ENCODE assay signal across 9 cellular contexts in the genomic region with DNA sequence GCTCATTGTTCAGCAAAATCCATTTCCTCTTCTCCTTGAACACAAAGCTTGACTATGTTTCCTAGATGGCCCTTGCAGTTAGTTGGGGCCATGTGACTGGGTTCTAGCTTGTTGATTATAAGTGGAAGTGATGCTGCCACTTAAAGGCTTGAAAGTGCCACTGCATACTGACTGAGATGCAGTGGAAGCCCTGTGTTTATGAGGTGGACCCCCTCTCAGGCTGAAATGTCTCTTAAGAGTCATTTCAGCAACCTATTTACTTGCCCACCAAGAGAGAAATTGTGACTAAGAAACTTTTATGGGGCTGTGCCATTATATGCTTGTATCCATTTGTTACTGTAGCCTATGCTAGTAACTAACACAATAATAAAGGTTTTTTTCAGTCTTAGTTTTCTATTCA. TPM values are rescaled to one million over a fixed set of nuclear protein-coding genes. Genes with fewer than 3 reads are reported as not detected.
DNase-seq lines count a peak whose midpoint lies in the region; ATAC-seq, FAIRE-seq and TF ChIP-seq lines count a peak whose summit lies in the region.
"Had no signal": no experiment of that assay in that cellular context is flagged by ENCODE, and none has a peak within 500 bp of the region (broad histone marks: within the 10 kb centered on the region; RNA-seq: fewer than 3 reads in every experiment).

No MANE protein-coding gene starts in this region.

- H3K4me1 ChIP-seq in astrocyte (ENCODE audit: insufficient read depth, low read length): no peaks in the 10 kb centered on the region

- H3K27ac Mint-ChIP-seq in astrocyte (ENCODE audit: unreplicated experiment): no peak overlapping the region

- no peak overlapping the region for H3K4me3 ChIP-seq in astrocyte (ENCODE audit: insufficient read depth, low read depth, low read length)

- H3K27ac ChIP-seq in astrocyte (ENCODE audit: low read depth, low read length): no peak overlapping the region
- peak overlapping the region; percentile 18 for H3K27ac ChIP-seq in layer of hippocampus (ENCODE audit: low read depth, low read length)

- ATAC-seq in HG03460 (IDR thresholded peaks at IDR 0.05; ENCODE audit: unreplicated experiment): peak; percentile 77

- H3K36me3 ChIP-seq in astrocyte (ENCODE audit: insufficient read depth, low read length): no peaks in the 10 kb centered on the region

- peaks cover 3% of the 10 kb centered on the region for H3K9me3 Mint-ChIP-seq in astrocyte (ENCODE audit: unreplicated experiment)

- FAIRE-seq in astrocyte (lab: Jason Lieb, UNC): no peak
- FAIRE-seq: A204.1 had no signal

- H3K9ac ChIP-seq in astrocyte (ENCODE audit: low read length): no peak overlapping the region

- no peak overlapping the region for H3K4me2 ChIP-seq in astrocyte (ENCODE audit: low read length)

- H3K27me3 Mint-ChIP-seq in astrocyte (ENCODE audit: low read depth, unreplicated experiment): peaks cover 5% of the 10 kb centered on the region

- H3K36me3 Mint-ChIP-seq in astrocyte (ENCODE audit: low read depth, unreplicated experiment): peaks cover 2% of the 10 kb centered on the region

- H3K9me3 ChIP-seq in astrocyte (ENCODE audit: insufficient read depth, low read depth, low read length): no peaks in the 10 kb centered on the region

- no peaks in the 10 kb centered on the region for H4K20me1 ChIP-seq in astrocyte (ENCODE audit: insufficient read depth, low read length)

- H3K4me3 Mint-ChIP-seq in astrocyte (ENCODE audit: unreplicated experiment): no peak overlapping the region

- H3K79me2 ChIP-seq in astrocyte (ENCODE audit: insufficient read depth, low read length): no peaks in the 10 kb centered on the region

- peaks cover 9% of the 10 kb centered on the region for H3K4me1 Mint-ChIP-seq in astrocyte (ENCODE audit: low read depth, unreplicated experiment)

- peak; percentile 21 for TF ChIP-seq CTCF in astrocyte (IDR thresholded peaks at IDR 0.05; ENCODE audit: insufficient read depth, low read depth, low read length)

- DNase-seq in DMS 273 (lab: John Stamatoyannopoulos, UW; ENCODE audit: unreplicated experiment) (peak; percentile 38), DMS 273 treated with DMSO at 0.1 percent for 48 hours (lab: John Stamatoyannopoulos, UW) (no peak), astrocyte (ENCODE audit: low read depth) (no peak), iPS-NIHi11 (ENCODE audit: low spot score) (no peak), epidermal melanocyte (ENCODE audit: insufficient read length, low spot score) (no peak), NCI-H128 (lab: John Stamatoyannopoulos, UW; ENCODE audit: unreplicated experiment) (no peak)

- H2AFZ ChIP-seq in astrocyte (ENCODE audit: low read depth, low read length): no peak overlapping the region

- no peaks in the 10 kb centered on the region for H3K27me3 ChIP-seq in astrocyte (ENCODE audit: insufficient read depth, low read length)
- no peaks in the 10 kb centered on the region for H3K27me3 ChIP-seq in layer of hippocampus (ENCODE audit: control insufficient read depth, insufficient read depth, low read length)

RNA-seq across cellular contexts. Expression of a gene that starts 8.4 kb away (rescaled TPM):
- total RNA-seq in astrocyte: 121 and 138 TPM in 2 replicates
